Comparison of ENCODE assay signal across 1 cellular context in genomic region chr12:80472912-80473500, GRCh38.
TF ChIP-seq lines count a peak whose summit lies in the region.

No MANE protein-coding gene starts in this region.

TF ChIP-seq in A549, 52 proteins besides CTCF, POLR2A, EP300 and RAD21 (continued from another document):
- TF ChIP-seq, protein P1, sequence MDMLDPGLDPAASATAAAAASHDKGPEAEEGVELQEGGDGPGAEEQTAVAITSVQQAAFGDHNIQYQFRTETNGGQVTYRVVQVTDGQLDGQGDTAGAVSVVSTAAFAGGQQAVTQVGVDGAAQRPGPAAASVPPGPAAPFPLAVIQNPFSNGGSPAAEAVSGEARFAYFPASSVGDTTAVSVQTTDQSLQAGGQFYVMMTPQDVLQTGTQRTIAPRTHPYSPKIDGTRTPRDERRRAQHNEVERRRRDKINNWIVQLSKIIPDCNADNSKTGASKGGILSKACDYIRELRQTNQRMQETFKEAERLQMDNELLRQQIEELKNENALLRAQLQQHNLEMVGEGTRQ (IDR thresholded peaks at IDR 0.05), result no peak
- TF ChIP-seq PBX3 (IDR thresholded peaks at IDR 0.05), result no peak
- TF ChIP-seq RARB (CRISPR knock-in tag; IDR thresholded peaks at IDR 0.05), result no peak
- TF ChIP-seq, protein P2, sequence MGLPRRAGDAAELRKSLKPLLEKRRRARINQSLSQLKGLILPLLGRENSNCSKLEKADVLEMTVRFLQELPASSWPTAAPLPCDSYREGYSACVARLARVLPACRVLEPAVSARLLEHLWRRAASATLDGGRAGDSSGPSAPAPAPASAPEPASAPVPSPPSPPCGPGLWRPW (IDR thresholded peaks at IDR 0.05), result no peak
- no peak for TF ChIP-seq FOSL2 (IDR thresholded peaks at IDR 0.05)
- peak; percentile 35 for TF ChIP-seq FOSL2 (CRISPR knock-in tag; IDR thresholded peaks at IDR 0.05)
- TF ChIP-seq SREBF2 (IDR thresholded peaks at IDR 0.05), result no peak
- TF ChIP-seq CBX2 (IDR thresholded peaks at IDR 0.05; ENCODE audit: borderline replicate concordance, low read depth), result no peak
- no peak for TF ChIP-seq RNF2 (IDR thresholded peaks at IDR 0.05; ENCODE audit: borderline replicate concordance, low read depth)
- no peak for TF ChIP-seq ESRRA (IDR thresholded peaks at IDR 0.05; ENCODE audit: borderline replicate concordance, low read length)
- TF ChIP-seq SMC3 (IDR thresholded peaks at IDR 0.05), result peak; percentile 74
- TF ChIP-seq, protein P3, sequence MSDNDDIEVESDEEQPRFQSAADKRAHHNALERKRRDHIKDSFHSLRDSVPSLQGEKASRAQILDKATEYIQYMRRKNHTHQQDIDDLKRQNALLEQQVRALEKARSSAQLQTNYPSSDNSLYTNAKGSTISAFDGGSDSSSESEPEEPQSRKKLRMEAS (IDR thresholded peaks at IDR 0.05), result no peak
